In the genomic region with DNA sequence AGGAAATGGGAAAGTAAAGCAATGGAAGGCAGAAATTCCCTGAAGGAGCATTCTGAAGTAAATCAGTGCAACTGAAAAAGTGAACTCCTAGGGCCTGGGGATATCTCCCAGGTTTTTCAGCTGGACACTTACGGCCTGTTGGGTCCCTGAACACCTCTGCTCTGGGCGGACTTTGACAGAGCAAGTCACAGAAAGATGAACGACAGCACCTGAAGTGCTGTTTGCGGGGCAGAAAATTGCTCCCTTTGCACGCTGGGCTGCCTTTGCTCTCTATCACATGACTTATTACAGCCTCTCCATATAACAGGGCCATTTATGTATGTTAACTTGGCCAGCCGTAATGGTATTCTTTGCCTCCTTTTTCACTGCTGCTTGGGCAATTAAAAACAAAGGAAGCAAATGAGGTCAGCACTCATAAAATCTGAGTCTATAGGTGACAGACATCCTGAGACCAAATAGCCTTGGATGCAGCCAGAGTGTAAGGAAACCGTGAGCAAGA, we compare ENCODE assay signal across 21 cellular contexts.
"Had no signal": no experiment of that assay in that cellular context is flagged by ENCODE, and none has a peak within 500 bp of the region (broad histone marks: within the 10 kb centered on the region; RNA-seq: fewer than 3 reads in every experiment).

No MANE protein-coding gene starts in this region.

- H3K4me1 Mint-ChIP-seq: activated CD4-positive, alpha-beta memory T cell treated with anti-CD3 and anti-CD28 coated beads, Interleukin-2, amount 10 ng/mL, durations not matched to agents 7 days and 5 days; activated naive CD8-positive, alpha-beta T cell treated with anti-CD3 and anti-CD28 coated beads, Interleukin-2, amount 50 U/mL, for 24 hours; naive thymus-derived CD8-positive, alpha-beta T cell had no signal

- H3K36me3 Mint-ChIP-seq: naive thymus-derived CD8-positive, alpha-beta T cell had no signal

- H3K9me3 ChIP-seq: heart right ventricle, left lung, pancreas, psoas muscle, upper lobe of right lung had no signal

- H3K27ac Mint-ChIP-seq: activated CD4-positive, alpha-beta memory T cell treated with anti-CD3 and anti-CD28 coated beads, Interleukin-2, amount 10 ng/mL, durations not matched to agents 7 days and 5 days; activated naive CD8-positive, alpha-beta T cell treated with anti-CD3 and anti-CD28 coated beads, Interleukin-2, amount 50 U/mL, for 24 hours; activated T-cell treated with anti-CD3 and anti-CD28 coated beads, Interleukin-2, amount 50 U/mL, for 72 hours; naive thymus-derived CD8-positive, alpha-beta T cell; T-helper 1 cell treated with Interleukin-12 subunit alpha and Interleukin-12 subunit beta and Interleukin-4 antibody, amounts not matched to agents 30 μg/mL and 1 μg/mL, for 36 hours had no signal

- DNase-seq: activated CD4-positive, alpha-beta memory T cell treated with anti-CD3 and anti-CD28 coated beads, Interleukin-2, amount 10 ng/mL, durations not matched to agents 7 days and 5 days; activated CD4-positive, alpha-beta T cell treated with anti-CD3 and anti-CD28 coated beads for 4 hours; activated CD4-positive, CD25-positive, alpha-beta regulatory T cell; activated effector memory CD4-positive, alpha-beta T cell treated with anti-CD3 and anti-CD28 coated beads, Interleukin-2, amount 50 U/mL, for 16 hours; activated naive CD4-positive, alpha-beta T cell treated with anti-CD3 and anti-CD28 coated beads, Interleukin-2, amount 50 U/mL, for 16 hours; activated naive CD8-positive, alpha-beta T cell treated with anti-CD3 and anti-CD28 coated beads, Interleukin-2, amount 50 U/mL, for 24 hours; activated T-cell treated with anti-CD3 and anti-CD28 coated beads, Interleukin-2, amount 50 U/mL, for 72 hours; cortex of kidney; foreskin fibroblast; heart right ventricle; kidney; left lung; naive thymus-derived CD8-positive, alpha-beta T cell; pancreas; psoas muscle; right cardiac atrium; stimulated activated CD4-positive, alpha-beta T cell treated with anti-CD3 and anti-CD28 coated beads, Interleukin-4, amount 100 ng/mL, for 24 hours; stimulated activated naive CD4-positive, alpha-beta T cell treated with Interleukin-2 at 50 U/mL for 16 hours; upper lobe of right lung had no signal

- H3K36me3 ChIP-seq: heart right ventricle, left lung, pancreas, upper lobe of right lung had no signal

- H3K27me3 ChIP-seq: heart right ventricle, left lung, pancreas, upper lobe of right lung had no signal

- H3K4me3 Mint-ChIP-seq: activated CD4-positive, alpha-beta memory T cell treated with anti-CD3 and anti-CD28 coated beads, Interleukin-2, amount 10 ng/mL, durations not matched to agents 7 days and 5 days; activated naive CD8-positive, alpha-beta T cell treated with anti-CD3 and anti-CD28 coated beads, Interleukin-2, amount 50 U/mL, for 24 hours; activated T-cell treated with anti-CD3 and anti-CD28 coated beads, Interleukin-2, amount 50 U/mL, for 72 hours; naive thymus-derived CD8-positive, alpha-beta T cell; T-helper 1 cell treated with Interleukin-12 subunit alpha and Interleukin-12 subunit beta and Interleukin-4 antibody, amounts not matched to agents 30 μg/mL and 1 μg/mL, for 36 hours had no signal

- H3K9me3 Mint-ChIP-seq: activated CD4-positive, alpha-beta memory T cell treated with anti-CD3 and anti-CD28 coated beads, Interleukin-2, amount 10 ng/mL, durations not matched to agents 7 days and 5 days; activated naive CD8-positive, alpha-beta T cell treated with anti-CD3 and anti-CD28 coated beads, Interleukin-2, amount 50 U/mL, for 24 hours; activated T-cell treated with anti-CD3 and anti-CD28 coated beads, Interleukin-2, amount 50 U/mL, for 72 hours; naive thymus-derived CD8-positive, alpha-beta T cell; T-helper 1 cell treated with Interleukin-12 subunit alpha and Interleukin-12 subunit beta and Interleukin-4 antibody, amounts not matched to agents 30 μg/mL and 1 μg/mL, for 36 hours had no signal

- H3K27ac ChIP-seq: heart right ventricle, left lung, pancreas, psoas muscle, upper lobe of right lung had no signal

- H3K4me3 ChIP-seq: heart right ventricle, left lung, lung, pancreas, psoas muscle, upper lobe of right lung had no signal

- H3K4me1 ChIP-seq: left lung, pancreas, psoas muscle, upper lobe of right lung had no signal

- H3K27me3 Mint-ChIP-seq: activated CD4-positive, alpha-beta memory T cell treated with anti-CD3 and anti-CD28 coated beads, Interleukin-2, amount 10 ng/mL, durations not matched to agents 7 days and 5 days; activated naive CD8-positive, alpha-beta T cell treated with anti-CD3 and anti-CD28 coated beads, Interleukin-2, amount 50 U/mL, for 24 hours had no signal
